12 cellular contexts compared by ENCODE assay signal in genomic region chr19:35451278-35452096, GRCh38. TPM values are rescaled to one million over a fixed set of nuclear protein-coding genes. Genes with fewer than 3 reads are reported as not detected.
DNase-seq lines count a peak whose midpoint lies in the region; ATAC-seq and TF ChIP-seq lines count a peak whose summit lies in the region.
"Had no signal": no experiment of that assay in that cellular context is flagged by ENCODE, and none has a peak within 500 bp of the region (broad histone marks: within the 10 kb centered on the region; RNA-seq: fewer than 3 reads in every experiment).

No MANE protein-coding gene starts in this region.

- no peak overlapping the region for H4K8ac ChIP-seq in neuronal stem cell (ENCODE audit: low read depth, low read length)

- H3K27me3 Mint-ChIP-seq in CD8-positive, alpha-beta memory T cell: peaks cover 4 to 9% of the 10 kb centered on the region in 2 donors
- peaks cover 75% of the 10 kb centered on the region for H3K27me3 Mint-ChIP-seq in Calu3 (ENCODE audit: unreplicated experiment)

- no peak for TF ChIP-seq CTCF in OCI-LY3 (IDR thresholded peaks at IDR 0.05; ENCODE audit: low read depth, low read length)
- TF ChIP-seq CTCF in Calu3 (IDR thresholded peaks at IDR 0.05; ENCODE audit: unreplicated experiment): no peak

- ATAC-seq in GM19025 (IDR thresholded peaks at IDR 0.05; ENCODE audit: low read depth, unreplicated experiment) (peak; percentile 59), left cardiac atrium (no peak)
- ATAC-seq: WTC11 had no signal

- H3K4me3 Mint-ChIP-seq in CD8-positive, alpha-beta memory T cell: peak overlapping the region in 6 of 7 donors; percentile 4 to 63 (median 55)
- H3K4me3 Mint-ChIP-seq in Calu3 (ENCODE audit: low read depth, unreplicated experiment): no peak overlapping the region
- H3K4me3 Mint-ChIP-seq: WTC11 had no signal

- H3K79me1 ChIP-seq in neuronal stem cell (ENCODE audit: low read depth, low read length): no peaks in the 10 kb centered on the region

- no peak overlapping the region for H3K4me3 ChIP-seq in CD8-positive, alpha-beta memory T cell (ENCODE audit: low read length)
- H3K4me3 ChIP-seq in OCI-LY3 (ENCODE audit: low read length) (no peak overlapping the region), neuronal stem cell (ENCODE audit: low read length in 2 of 2) (no peak overlapping the region)
- H3K4me3 ChIP-seq: ascending aorta had no signal

- CTCF ChIA-PET in CD8-positive, alpha-beta memory T cell (lab: Charles Lee): interaction anchor here (1.1 to 1.6 kb wide), 3 partner anchors 10 to 17 kb away, joined by 4 to 6 read pairs (median 5); no protein-coding TSS in a partner anchor
- CTCF ChIA-PET in Calu3 (lab: Charles Lee): interaction anchor here (0.8 kb wide), 1 partner anchor 18 kb away, joined by 3 read pairs; no protein-coding TSS in a partner anchor

- H3K79me2 ChIP-seq in OCI-LY3 (ENCODE audit: low read length): no peaks in the 10 kb centered on the region

- no peak overlapping the region for H3K4ac ChIP-seq in neuronal stem cell (ENCODE audit: low read length)

- H3K9ac ChIP-seq in OCI-LY3 (ENCODE audit: low read length) (no peak overlapping the region), neuronal stem cell (ENCODE audit: low read depth, low read length, poor library complexity) (no peak overlapping the region)

- no peak overlapping the region for H3K23ac ChIP-seq in neuronal stem cell (ENCODE audit: low read depth, low read length, poor library complexity)

- no peak overlapping the region for H2BK5ac ChIP-seq in neuronal stem cell (ENCODE audit: low read length)

- H3K18ac ChIP-seq in neuronal stem cell (ENCODE audit: low read length): no peak overlapping the region

- no CpG with 5 or more reads among the region's 7 CpGs for WGBS in neuronal stem cell (ENCODE audit: extremely low coverage in 2 of 2, insufficient read length in 2 of 2, insufficient replicate concordance in 1 of 2), 2 donors

- peak overlapping the region; percentile 50 for H3K4me2 ChIP-seq in OCI-LY3 (ENCODE audit: low read length)
- H3K4me2 ChIP-seq in neuronal stem cell (ENCODE audit: insufficient read depth, low read length, poor library complexity, severe bottlenecking): no peak overlapping the region

- POLR2A ChIA-PET in CD8-positive, alpha-beta memory T cell (lab: Charles Lee): interaction anchor here (2.0 kb wide), 1 partner anchor 11 kb away, joined by 9 read pairs; no protein-coding TSS in a partner anchor

- peak in 1 of 5 donors; percentile 40 for DNase-seq in CD8-positive, alpha-beta memory T cell
- peak; percentile 30 for DNase-seq in central memory CD4-positive, alpha-beta T cell
- no peak for DNase-seq in neuronal stem cell (ENCODE audit: low spot score)
- no peak for DNase-seq in Calu3
- DNase-seq in left cardiac atrium: no peak
- no peak for DNase-seq in activated gamma-delta T cell (lab: John Stamatoyannopoulos, UW)
- DNase-seq: Right ventricle myocardium superior had no signal

- intact Hi-C loops in Calu3 (cut with micrococcal nuclease; ENCODE audit: unreplicated experiment): no loop called here
- intact Hi-C loops in left cardiac atrium (cut with DNase I): no loop called here

- peaks cover 23% of the 10 kb centered on the region for H3K4me1 ChIP-seq in CD8-positive, alpha-beta memory T cell (ENCODE audit: insufficient read depth, low read length)
- H3K4me1 ChIP-seq in OCI-LY3 (ENCODE audit: low read length) (peaks cover 43% of the 10 kb centered on the region), neuronal stem cell (ENCODE audit: control insufficient read depth in 2 of 2, insufficient read depth in 1 of 2, low read depth in 1 of 2, low read length in 2 of 2) (peaks cover 0 to 2% of the 10 kb centered on the region in 2 donors)
- H3K4me1 ChIP-seq: ascending aorta had no signal

- H2BK120ac ChIP-seq in neuronal stem cell (ENCODE audit: low read depth, low read length): no peak overlapping the region

- no peak overlapping the region for H2AK5ac ChIP-seq in neuronal stem cell (ENCODE audit: low read depth, low read length)

- H3K9me3 Mint-ChIP-seq in CD8-positive, alpha-beta memory T cell: no peaks in the 10 kb centered on the region
- H3K9me3 Mint-ChIP-seq in Calu3 (ENCODE audit: low read depth, unreplicated experiment): no peaks in the 10 kb centered on the region
- H3K9me3 Mint-ChIP-seq: WTC11 had no signal

- no peak overlapping the region for H3K27ac ChIP-seq in CD8-positive, alpha-beta memory T cell (ENCODE audit: low read depth, low read length)
- no peak overlapping the region for H3K27ac ChIP-seq in OCI-LY3 (ENCODE audit: low read length)
- no peak overlapping the region for H3K27ac ChIP-seq in neuronal stem cell (replicated peaks; ENCODE audit: low read length)
- H3K27ac ChIP-seq: ascending aorta had no signal

- H4K91ac ChIP-seq in neuronal stem cell (ENCODE audit: low read depth, low read length, poor library complexity): no peak overlapping the region

- BruUV-seq in Calu3 (replicated peaks; lab: Mats Ljungman, UMichigan): no TSS peak

- H3K36me3 ChIP-seq in CD8-positive, alpha-beta memory T cell (ENCODE audit: insufficient read depth, low read length): no peaks in the 10 kb centered on the region
- H3K36me3 ChIP-seq in OCI-LY3 (replicated peaks; ENCODE audit: low read depth, low read length): no peaks in the 10 kb centered on the region
- no peaks in the 10 kb centered on the region for H3K36me3 ChIP-seq in neuronal stem cell (replicated peaks in 1 of 2; ENCODE audit: control insufficient read depth in 2 of 2, insufficient read depth in 2 of 2, low read length in 2 of 2)
- H3K36me3 ChIP-seq: ascending aorta had no signal

- no peaks in the 10 kb centered on the region for H3K36me3 Mint-ChIP-seq in CD8-positive, alpha-beta memory T cell
- no peaks in the 10 kb centered on the region for H3K36me3 Mint-ChIP-seq in Calu3 (ENCODE audit: insufficient read depth, unreplicated experiment)
- H3K36me3 Mint-ChIP-seq: WTC11 had no signal

- H3K27me3 ChIP-seq in CD8-positive, alpha-beta memory T cell (ENCODE audit: insufficient read depth, low read length, poor library complexity, severe bottlenecking): no peaks in the 10 kb centered on the region
- peaks cover 76% of the 10 kb centered on the region for H3K27me3 ChIP-seq in OCI-LY3 (ENCODE audit: low read depth, low read length)
- H3K27me3 ChIP-seq in neuronal stem cell (ENCODE audit: control insufficient read depth in 3 of 3, insufficient read depth in 3 of 3, low read depth in 1 of 3, low read length in 3 of 3): peaks cover 0 to 21% (median 0%) of the 10 kb centered on the region in 3 experiments
- H3K27me3 ChIP-seq: ascending aorta had no signal

- H3K27ac Mint-ChIP-seq in CD8-positive, alpha-beta memory T cell: peak overlapping the region; percentile 0 to 86 (median 72)
- no peak overlapping the region for H3K27ac Mint-ChIP-seq in Calu3 (ENCODE audit: unreplicated experiment)
- H3K27ac Mint-ChIP-seq: WTC11 had no signal

- H2BK12ac ChIP-seq in neuronal stem cell (ENCODE audit: low read length): no peak overlapping the region

- H2BK15ac ChIP-seq in neuronal stem cell (ENCODE audit: low read length): no peak overlapping the region

- H3K9me3 ChIP-seq in CD8-positive, alpha-beta memory T cell (ENCODE audit: low read length): no peaks in the 10 kb centered on the region
- H3K9me3 ChIP-seq in OCI-LY3 (ENCODE audit: insufficient read depth, low read length): peaks cover 3% of the 10 kb centered on the region; the same call in 1 of the 2 replicates
- no peaks in the 10 kb centered on the region for H3K9me3 ChIP-seq in neuronal stem cell (replicated peaks in 1 of 2; ENCODE audit: control insufficient read depth in 2 of 2, insufficient read depth in 1 of 2, low read depth in 1 of 2, low read length in 2 of 2)
- H3K9me3 ChIP-seq: ascending aorta had no signal

- no peak overlapping the region for H2AFZ ChIP-seq in OCI-LY3 (ENCODE audit: low read depth, low read length)
- no peak overlapping the region for H2AFZ ChIP-seq in neuronal stem cell (ENCODE audit: low read length)

- peaks cover 39 to 65% (median 64%) of the 10 kb centered on the region in 3 donors for H3K4me1 Mint-ChIP-seq in CD8-positive, alpha-beta memory T cell
- H3K4me1 Mint-ChIP-seq in Calu3 (ENCODE audit: low read depth, unreplicated experiment): peaks cover 24% of the 10 kb centered on the region

- H3K14ac ChIP-seq in neuronal stem cell (ENCODE audit: low read length): no peak overlapping the region

- H4K20me1 ChIP-seq in OCI-LY3 (ENCODE audit: insufficient read depth, low read length): peaks cover 10% of the 10 kb centered on the region; the same call in 1 of the 2 replicates

RNA-seq across cellular contexts. Expression of gene FFAR2, which starts 3.4 kb away (rescaled TPM):
- not detected for total RNA-seq in CD8-positive, alpha-beta memory T cell
- polyA plus RNA-seq in CD8-positive, alpha-beta memory T cell: not detected
- not detected for polyA plus RNA-seq in neuronal stem cell (2013, experiment 1 of 2)
- polyA plus RNA-seq in neuronal stem cell (2013, experiment 2 of 2): not detected
- not detected in 2 replicates for total RNA-seq in Calu3 (2022)
- under 1 TPM; 0.44 to 0.47 TPM for total RNA-seq in left cardiac atrium
- total RNA-seq: ascending aorta, M059J, WTC11 had no signal

RNA-seq across cellular contexts. Expression of gene KRTDAP, which starts 38.8 kb away (rescaled TPM):
- not detected for total RNA-seq in CD8-positive, alpha-beta memory T cell
- not detected for polyA plus RNA-seq in CD8-positive, alpha-beta memory T cell
- 3.1 TPM for polyA plus RNA-seq in neuronal stem cell (2013, experiment 1 of 2)
- 2.6 TPM for polyA plus RNA-seq in neuronal stem cell (2013, experiment 2 of 2)
- total RNA-seq in Calu3 (2022) (not detected in 2 replicates), left cardiac atrium (not detected)
- total RNA-seq: ascending aorta, M059J, Right ventricle myocardium superior had no signal
